ENCODE assay signal across 28 cellular contexts in the genomic region with DNA sequence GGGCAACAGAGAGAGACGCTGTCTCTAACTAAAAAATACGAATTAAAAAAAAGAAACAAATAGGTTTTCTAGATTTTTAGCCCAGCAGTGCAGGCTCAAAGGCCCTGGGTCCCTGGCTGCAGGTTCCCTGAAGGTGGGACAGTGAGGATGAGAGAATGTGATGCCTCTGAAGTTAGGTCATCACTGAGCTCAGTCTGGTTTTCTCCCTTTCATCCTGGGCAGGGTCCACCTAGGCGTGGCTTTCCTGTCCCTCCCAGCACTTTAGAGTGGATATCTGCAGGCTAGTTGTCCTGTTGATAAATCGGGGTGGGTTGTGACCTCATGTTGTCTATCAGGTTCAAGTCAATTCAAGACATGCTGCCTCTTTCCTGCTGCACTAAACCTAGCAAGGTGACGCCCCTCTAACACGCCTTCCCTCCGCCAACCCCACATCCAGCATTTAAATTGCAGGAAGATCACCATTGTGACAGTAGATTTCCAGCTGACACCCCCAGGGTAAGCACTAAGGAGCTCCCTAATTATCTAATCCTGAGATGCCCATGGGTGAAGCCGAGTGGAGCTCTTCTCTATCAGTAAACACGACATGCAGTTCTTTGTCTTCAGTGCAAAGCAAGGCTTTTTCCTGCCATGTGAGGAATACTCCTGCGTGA.
DNase-seq lines count a peak whose midpoint lies in the region; ATAC-seq and TF ChIP-seq lines count a peak whose summit lies in the region.
"Had no signal": no experiment of that assay in that cellular context is flagged by ENCODE, and none has a peak within 500 bp of the region (broad histone marks: within the 10 kb centered on the region; RNA-seq: fewer than 3 reads in every experiment).

No MANE protein-coding gene starts in this region.

- H3K27ac ChIP-seq in caudate nucleus (ENCODE audit: low read depth, low read length), result peak overlapping the region; percentile 62
- H3K27ac ChIP-seq: BLaER1, esophagus squamous epithelium, ovary, PC-9 had no signal

- H3K27ac Mint-ChIP-seq in Caco-2 (ENCODE audit: unreplicated experiment) (peak overlapping the region; percentile 89), nephron progenitor cell (peak overlapping the region; percentile 34)
- H3K27ac Mint-ChIP-seq: activated CD8-positive, alpha-beta T cell treated with anti-CD3 and anti-CD28 coated beads for 36 hours; activated naive CD8-positive, alpha-beta T cell; naive thymus-derived CD4-positive, alpha-beta T cell; stimulated activated effector memory CD8-positive, alpha-beta T cell treated with anti-CD3 and anti-CD28 coated beads, Interleukin-12 subunit alpha, Interleukin-12 subunit beta, amount 100 ng/mL, for 72 hours had no signal

- no peaks in the 10 kb centered on the region for H3K27me3 ChIP-seq in Caco-2 (replicated peaks; ENCODE audit: control insufficient read depth, insufficient read depth, low read length)
- H3K27me3 ChIP-seq: BLaER1, esophagus squamous epithelium, ovary had no signal

- H3K36me3 ChIP-seq in Caco-2 (ENCODE audit: control insufficient read depth, insufficient read depth, low read length), result no peaks in the 10 kb centered on the region
- H3K36me3 ChIP-seq: BLaER1, esophagus squamous epithelium, ovary had no signal

- BruUV-seq in Caco-2 (replicated peaks; lab: Mats Ljungman, UMichigan), result no TSS peak

- H3K27me3 Mint-ChIP-seq in Caco-2 (ENCODE audit: insufficient read depth, unreplicated experiment), result no peaks in the 10 kb centered on the region
- peaks cover 5% of the 10 kb centered on the region for H3K27me3 Mint-ChIP-seq in nephron progenitor cell (ENCODE audit: low read depth, poor library complexity)
- H3K27me3 Mint-ChIP-seq: activated CD8-positive, alpha-beta T cell treated with anti-CD3 and anti-CD28 coated beads for 36 hours had no signal

- H3K9me3 Mint-ChIP-seq in Caco-2 (ENCODE audit: unreplicated experiment), result peaks cover 30% of the 10 kb centered on the region
- H3K9me3 Mint-ChIP-seq in nephron progenitor cell, result peaks cover 21% of the 10 kb centered on the region

- CTCF ChIA-PET in Caco-2 (lab: Charles Lee), result interaction anchor here (1.1 kb wide), 1 partner anchor 17 kb away, joined by 3 read pairs; no protein-coding TSS in a partner anchor

- ATAC-seq in HG03342 (IDR thresholded peaks at IDR 0.05; ENCODE audit: unreplicated experiment) (no peak), GM19452 (IDR thresholded peaks at IDR 0.05; ENCODE audit: unreplicated experiment) (no peak)
- ATAC-seq: activated CD8-positive, alpha-beta T cell treated with anti-CD3 and anti-CD28 coated beads for 36 hours; left lobe of liver; naive thymus-derived CD4-positive, alpha-beta T cell; stimulated activated effector memory CD8-positive, alpha-beta T cell treated with anti-CD3 and anti-CD28 coated beads, Interleukin-12 subunit alpha, Interleukin-12 subunit beta, amount 100 ng/mL, for 72 hours had no signal

- H3K4me3 ChIP-seq in Caco-2 (ENCODE audit: low read depth, low read length), result no peak overlapping the region
- H3K4me3 ChIP-seq: BLaER1, esophagus squamous epithelium, ovary, PC-9 had no signal

- peaks cover 25% of the 10 kb centered on the region for H3K4me1 ChIP-seq in Caco-2
- H3K4me1 ChIP-seq: esophagus squamous epithelium had no signal

- peak; percentile 71 to 79 for DNase-seq in Caco-2
- peak; percentile 26 for DNase-seq in HuH-7.5 (ENCODE audit: low spot score)
- DNase-seq in caudate nucleus (lab: John Stamatoyannopoulos, UW), result peak in 20 of 61 donors; percentile 1 to 63 (median 22)
- DNase-seq in nephron progenitor cell, result no peak
- no peak for DNase-seq in DMS79 treated with DMSO at 0.1 percent for 48 hours (lab: John Stamatoyannopoulos, UW)
- DNase-seq in activated naive CD4-positive, alpha-beta T cell (lab: John Stamatoyannopoulos, UW), result no peak
- DNase-seq: activated CD4-positive, CD25-positive, alpha-beta regulatory T cell treated with anti-CD3 and anti-CD28 coated beads, Interleukin-2, amount 50 U/mL, for 72 hours; activated CD8-positive, alpha-beta T cell treated with anti-CD3 and anti-CD28 coated beads for 36 hours; dermis blood vessel endothelial cell; DMS79; esophagus squamous epithelium; foreskin melanocyte; hippocampal formation; naive thymus-derived CD4-positive, alpha-beta T cell; NCI-H1694; NCI-H510A; ovary; PC-9; right cardiac atrium; SHP77; stimulated activated CD4-positive, alpha-beta T cell treated with anti-CD3 and anti-CD28 coated beads, Interleukin-4, amount 100 ng/mL, for 24 hours had no signal

- peaks cover 25% of the 10 kb centered on the region for H3K4me1 Mint-ChIP-seq in Caco-2 (ENCODE audit: low read depth, unreplicated experiment)
- H3K4me1 Mint-ChIP-seq in nephron progenitor cell, result peaks cover 43% of the 10 kb centered on the region
- H3K4me1 Mint-ChIP-seq: central memory CD8-positive, alpha-beta T cell; stimulated activated effector memory CD8-positive, alpha-beta T cell treated with anti-CD3 and anti-CD28 coated beads, Interleukin-12 subunit alpha, Interleukin-12 subunit beta, amount 100 ng/mL, for 72 hours had no signal

- peaks cover 7% of the 10 kb centered on the region for H3K36me3 Mint-ChIP-seq in Caco-2 (ENCODE audit: insufficient read depth, unreplicated experiment)
- peaks cover 5% of the 10 kb centered on the region for H3K36me3 Mint-ChIP-seq in nephron progenitor cell (ENCODE audit: low read depth)
- H3K36me3 Mint-ChIP-seq: activated naive CD8-positive, alpha-beta T cell; stimulated activated effector memory CD8-positive, alpha-beta T cell treated with anti-CD3 and anti-CD28 coated beads, Interleukin-12 subunit alpha, Interleukin-12 subunit beta, amount 100 ng/mL, for 72 hours had no signal

- POLR2A ChIA-PET in Caco-2 (lab: Charles Lee), result interaction anchor here (0.9 to 1.3 kb wide), 2 partner anchors 17 to 43 kb away, joined by 4 to 10 read pairs; no protein-coding TSS in a partner anchor

- H3K4me3 Mint-ChIP-seq in Caco-2 (ENCODE audit: unreplicated experiment) (no peak overlapping the region), nephron progenitor cell (no peak overlapping the region)
- H3K4me3 Mint-ChIP-seq: activated CD8-positive, alpha-beta T cell treated with anti-CD3 and anti-CD28 coated beads for 36 hours; activated naive CD8-positive, alpha-beta T cell; central memory CD8-positive, alpha-beta T cell; naive thymus-derived CD4-positive, alpha-beta T cell; stimulated activated effector memory CD8-positive, alpha-beta T cell treated with anti-CD3 and anti-CD28 coated beads, Interleukin-12 subunit alpha, Interleukin-12 subunit beta, amount 100 ng/mL, for 72 hours had no signal

- peaks cover 22% of the 10 kb centered on the region for H3K9me3 ChIP-seq in Caco-2
- H3K9me3 ChIP-seq: ovary had no signal

- intact Hi-C loops in Caco-2 (cut with micrococcal nuclease; ENCODE audit: unreplicated experiment), result loop anchor here (2.0 kb wide), 1 partner anchor 17 kb away; no protein-coding TSS in a partner anchor

- TF ChIP-seq CTCF in Caco-2 (IDR thresholded peaks at IDR 0.05; ENCODE audit: insufficient read depth in 1 of 2, low read depth in 1 of 2, low read length in 1 of 2, severe bottlenecking in 1 of 2, unreplicated experiment in 1 of 2), result no peak
- no peak for TF ChIP-seq CTCF in nephron progenitor cell (IDR thresholded peaks at IDR 0.05)

Comparison
In these comparisons a context has a peak if more than half of its experiments do, and no peak if none do; other contexts are left out.
1. DNase-seq: peak in Caco-2 (2 of 2) and HuH-7.5 (single experiment); none in nephron progenitor cell (single experiment), DMS79 treated with DMSO at 0.1 percent for 48 hours (single experiment) and activated naive CD4-positive, alpha-beta T cell (0 of 4).